1 cellular context compared by ENCODE assay signal in the genomic region with DNA sequence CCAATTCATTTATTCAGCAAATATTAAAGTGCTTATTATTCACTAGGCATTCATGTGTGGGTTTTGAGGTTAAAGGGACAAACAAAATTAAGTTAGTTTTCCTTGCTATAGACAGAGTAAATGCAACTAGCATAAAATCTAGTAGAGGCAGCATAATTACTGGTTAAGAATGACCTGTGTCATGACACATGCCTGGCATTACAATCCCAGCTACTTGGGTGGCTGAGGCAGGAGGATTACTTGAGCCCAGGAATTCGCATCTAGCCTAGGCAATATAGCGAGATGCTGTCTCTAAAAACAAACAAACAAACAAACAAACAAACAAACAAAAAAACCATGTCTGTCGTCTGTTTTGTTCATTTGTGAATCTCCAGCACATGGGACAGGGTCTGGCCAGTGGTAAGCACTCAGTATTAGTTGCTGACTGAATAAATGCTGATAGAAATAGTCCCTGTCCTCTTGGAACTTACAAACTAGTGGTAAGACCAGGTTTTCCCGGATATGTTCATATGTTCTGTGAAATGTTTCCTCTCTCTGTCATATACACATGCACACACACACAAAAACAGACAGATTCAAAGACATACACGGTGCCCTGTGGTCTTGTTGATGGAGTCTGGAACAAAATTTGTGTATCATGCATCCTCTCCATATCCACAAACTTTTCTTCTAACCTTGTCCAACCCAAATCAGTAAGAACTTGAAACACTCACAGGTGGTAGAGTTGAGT.
TF ChIP-seq lines count a peak whose summit lies in the region.

No MANE protein-coding gene starts in this region.

TF ChIP-seq in IMR-90, 13 proteins besides CTCF, POLR2A, EP300 and RAD21:
- TF ChIP-seq CEBPB (IDR thresholded peaks at IDR 0.05; ENCODE audit: low read depth, low read length): no peak
- TF ChIP-seq MXI1 (IDR thresholded peaks at IDR 0.05; ENCODE audit: borderline replicate concordance, low read depth, low read length): no peak
- TF ChIP-seq, protein P1, sequence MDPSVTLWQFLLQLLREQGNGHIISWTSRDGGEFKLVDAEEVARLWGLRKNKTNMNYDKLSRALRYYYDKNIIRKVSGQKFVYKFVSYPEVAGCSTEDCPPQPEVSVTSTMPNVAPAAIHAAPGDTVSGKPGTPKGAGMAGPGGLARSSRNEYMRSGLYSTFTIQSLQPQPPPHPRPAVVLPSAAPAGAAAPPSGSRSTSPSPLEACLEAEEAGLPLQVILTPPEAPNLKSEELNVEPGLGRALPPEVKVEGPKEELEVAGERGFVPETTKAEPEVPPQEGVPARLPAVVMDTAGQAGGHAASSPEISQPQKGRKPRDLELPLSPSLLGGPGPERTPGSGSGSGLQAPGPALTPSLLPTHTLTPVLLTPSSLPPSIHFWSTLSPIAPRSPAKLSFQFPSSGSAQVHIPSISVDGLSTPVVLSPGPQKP (IDR thresholded peaks at IDR 0.05; ENCODE audit: borderline replicate concordance, low read depth, low read length): no peak
- TF ChIP-seq RFX5 (IDR thresholded peaks at IDR 0.05; ENCODE audit: low read depth, low read length): no peak
- TF ChIP-seq NFE2L2 (IDR thresholded peaks at IDR 0.05; ENCODE audit: low read depth, low read length): no peak
- TF ChIP-seq, protein P2, sequence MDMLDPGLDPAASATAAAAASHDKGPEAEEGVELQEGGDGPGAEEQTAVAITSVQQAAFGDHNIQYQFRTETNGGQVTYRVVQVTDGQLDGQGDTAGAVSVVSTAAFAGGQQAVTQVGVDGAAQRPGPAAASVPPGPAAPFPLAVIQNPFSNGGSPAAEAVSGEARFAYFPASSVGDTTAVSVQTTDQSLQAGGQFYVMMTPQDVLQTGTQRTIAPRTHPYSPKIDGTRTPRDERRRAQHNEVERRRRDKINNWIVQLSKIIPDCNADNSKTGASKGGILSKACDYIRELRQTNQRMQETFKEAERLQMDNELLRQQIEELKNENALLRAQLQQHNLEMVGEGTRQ (IDR thresholded peaks at IDR 0.05; ENCODE audit: low read depth, low read length): no peak
- no peak for TF ChIP-seq MAFK (IDR thresholded peaks at IDR 0.05; ENCODE audit: low read depth, low read length)
- no peak for TF ChIP-seq MAZ (IDR thresholded peaks at IDR 0.05; ENCODE audit: borderline replicate concordance, low read depth, low read length)
- TF ChIP-seq FOS (IDR thresholded peaks at IDR 0.05; ENCODE audit: low read depth, low read length): no peak
- TF ChIP-seq SMC3 (IDR thresholded peaks at IDR 0.05; ENCODE audit: low read depth, low read length): no peak
TF ChIP-seq in IMR-90: peak in this region for 0.
